Comparison of ENCODE assay signal across 33 cellular contexts in genomic region chr2:21104030-21104660, GRCh38. TPM values are rescaled to one million over a fixed set of nuclear protein-coding genes. Genes with fewer than 3 reads are reported as not detected.
"Had no signal": no experiment of that assay in that cellular context is flagged by ENCODE, and none has a peak within 500 bp of the region (broad histone marks: within the 10 kb centered on the region; RNA-seq: fewer than 3 reads in every experiment).

No MANE protein-coding gene starts in this region.

- H2AFZ ChIP-seq: PC-9 had no signal

- H3K9me3 Mint-ChIP-seq: activated CD4-positive, alpha-beta T cell treated with anti-CD3 and anti-CD28 coated beads, Interleukin-2, amount 10 ng/mL, durations not matched to agents 7 days and 5 days; activated naive CD4-positive, alpha-beta T cell treated with anti-CD3 and anti-CD28 coated beads, Interleukin-2, amount 50 U/mL, for 24 hours; activated naive CD8-positive, alpha-beta T cell treated with anti-CD3 and anti-CD28 coated beads, Interleukin-2, amount 10 ng/mL, durations not matched to agents 7 days and 5 days; central memory CD8-positive, alpha-beta T cell had no signal

- H3K4me2 ChIP-seq: PC-9 had no signal

- H3K9me3 ChIP-seq: ascending aorta, MG63 had no signal

- H3K4me1 Mint-ChIP-seq: activated CD4-positive, alpha-beta T cell treated with anti-CD3 and anti-CD28 coated beads for 36 hours; activated CD4-positive, alpha-beta T cell treated with anti-CD3 and anti-CD28 coated beads, Interleukin-2, amount 10 ng/mL, durations not matched to agents 7 days and 5 days; activated naive CD4-positive, alpha-beta T cell treated with anti-CD3 and anti-CD28 coated beads, Interleukin-2, amount 50 U/mL, for 24 hours; activated naive CD8-positive, alpha-beta T cell treated with anti-CD3 and anti-CD28 coated beads, Interleukin-2, amount 10 ng/mL, durations not matched to agents 7 days and 5 days; central memory CD8-positive, alpha-beta T cell had no signal

- FAIRE-seq: RCC 7860 had no signal

- H3K4me3 Mint-ChIP-seq: activated CD4-positive, alpha-beta T cell treated with anti-CD3 and anti-CD28 coated beads for 36 hours; activated CD4-positive, alpha-beta T cell treated with anti-CD3 and anti-CD28 coated beads, Interleukin-2, amount 10 ng/mL, durations not matched to agents 7 days and 5 days; activated CD8-positive, alpha-beta T cell treated with anti-CD3 and anti-CD28 coated beads, Interleukin-2, amount 10 ng/mL, durations not matched to agents 7 days and 5 days; activated naive CD4-positive, alpha-beta T cell treated with anti-CD3 and anti-CD28 coated beads, Interleukin-2, amount 50 U/mL, for 24 hours; activated naive CD8-positive, alpha-beta T cell treated with anti-CD3 and anti-CD28 coated beads, Interleukin-2, amount 10 ng/mL, durations not matched to agents 7 days and 5 days; central memory CD8-positive, alpha-beta T cell had no signal

- H3K27me3 ChIP-seq: ascending aorta, cardiac muscle cell had no signal

- H3K36me3 Mint-ChIP-seq: activated naive CD4-positive, alpha-beta T cell treated with anti-CD3 and anti-CD28 coated beads, Interleukin-2, amount 50 U/mL, for 24 hours; activated naive CD8-positive, alpha-beta T cell treated with anti-CD3 and anti-CD28 coated beads, Interleukin-2, amount 10 ng/mL, durations not matched to agents 7 days and 5 days had no signal

- H3K36me3 ChIP-seq: ascending aorta, cardiac muscle cell, MG63 had no signal

- H3K4me3 ChIP-seq: ascending aorta, cardiac muscle cell, MG63, PC-9 had no signal

- H3K27ac ChIP-seq: ascending aorta, cardiac muscle cell, PC-9, RWPE1 had no signal

- H3K27me3 Mint-ChIP-seq: activated naive CD8-positive, alpha-beta T cell treated with anti-CD3 and anti-CD28 coated beads, Interleukin-2, amount 10 ng/mL, durations not matched to agents 7 days and 5 days; central memory CD8-positive, alpha-beta T cell had no signal

- DNase-seq: activated CD4-positive, alpha-beta T cell treated with anti-CD3 and anti-CD28 coated beads for 36 hours; activated CD4-positive, alpha-beta T cell treated with anti-CD3 and anti-CD28 coated beads, Interleukin-2, amount 10 ng/mL, durations not matched to agents 7 days and 5 days; activated CD4-positive, alpha-beta T cell treated with anti-CD3 and anti-CD28 coated beads, Interleukin-2, amount 50 U/mL, for 48 hours; activated CD8-positive, alpha-beta memory T cell treated with anti-CD3 and anti-CD28 coated beads, Interleukin-2, amount 50 U/mL, for 4 hours; activated CD8-positive, alpha-beta T cell treated with anti-CD3 and anti-CD28 coated beads, Interleukin-2, amount 10 ng/mL, durations not matched to agents 7 days and 5 days; activated effector memory CD4-positive, alpha-beta T cell treated with Interleukin-2 at 50 U/mL for 16 hours; activated naive CD4-positive, alpha-beta T cell treated with Interleukin-2 at 50 U/mL for 16 hours; activated naive CD8-positive, alpha-beta T cell treated with anti-CD3 and anti-CD28 coated beads, Interleukin-2, amount 10 ng/mL, durations not matched to agents 7 days and 5 days; activated T-cell treated with anti-CD3 and anti-CD28 coated beads, Interleukin-2, amount 50 U/mL, for 48 hours; amygdala; Kasumi-1; MG63; MV-4-11; NCI-H1092; NCI-H1436 treated with DMSO at 0.1 percent for 48 hours; NCI-H1694 treated with DMSO at 0.1 percent for 48 hours; NCI-H524 treated with DMSO at 0.1 percent for 48 hours; NK-92 treated with Interleukin-12 subunit alpha and Interleukin-12 subunit beta, amount 100 ng/mL, for 24 hours; PC-9; SIG-M5; SW 1271; T-helper 1 cell; T-helper 2 cell; T-helper 9 cell had no signal

- H3K27ac Mint-ChIP-seq: activated CD4-positive, alpha-beta T cell treated with anti-CD3 and anti-CD28 coated beads for 36 hours; activated CD4-positive, alpha-beta T cell treated with anti-CD3 and anti-CD28 coated beads, Interleukin-2, amount 10 ng/mL, durations not matched to agents 7 days and 5 days; activated CD8-positive, alpha-beta T cell treated with anti-CD3 and anti-CD28 coated beads, Interleukin-2, amount 10 ng/mL, durations not matched to agents 7 days and 5 days; activated naive CD4-positive, alpha-beta T cell treated with anti-CD3 and anti-CD28 coated beads, Interleukin-2, amount 50 U/mL, for 24 hours; activated naive CD8-positive, alpha-beta T cell treated with anti-CD3 and anti-CD28 coated beads, Interleukin-2, amount 10 ng/mL, durations not matched to agents 7 days and 5 days had no signal

RNA-seq across cellular contexts. Expression of gene TDRD15, which starts 19.6 kb away (rescaled TPM):
- total RNA-seq: activated CD4-positive, alpha-beta T cell treated with anti-CD3 and anti-CD28 coated beads for 36 hours; activated CD4-positive, alpha-beta T cell treated with anti-CD3 and anti-CD28 coated beads, Interleukin-2, amount 10 ng/mL, durations not matched to agents 7 days and 5 days; activated CD8-positive, alpha-beta T cell treated with anti-CD3 and anti-CD28 coated beads, Interleukin-2, amount 10 ng/mL, durations not matched to agents 7 days and 5 days; ascending aorta; cardiac muscle cell; NCI-H460; Right ventricle myocardium inferior had no signal
- polyA plus RNA-seq: adipose tissue, cardiac muscle cell had no signal
